9 cellular contexts compared by ENCODE assay signal in the genomic region with DNA sequence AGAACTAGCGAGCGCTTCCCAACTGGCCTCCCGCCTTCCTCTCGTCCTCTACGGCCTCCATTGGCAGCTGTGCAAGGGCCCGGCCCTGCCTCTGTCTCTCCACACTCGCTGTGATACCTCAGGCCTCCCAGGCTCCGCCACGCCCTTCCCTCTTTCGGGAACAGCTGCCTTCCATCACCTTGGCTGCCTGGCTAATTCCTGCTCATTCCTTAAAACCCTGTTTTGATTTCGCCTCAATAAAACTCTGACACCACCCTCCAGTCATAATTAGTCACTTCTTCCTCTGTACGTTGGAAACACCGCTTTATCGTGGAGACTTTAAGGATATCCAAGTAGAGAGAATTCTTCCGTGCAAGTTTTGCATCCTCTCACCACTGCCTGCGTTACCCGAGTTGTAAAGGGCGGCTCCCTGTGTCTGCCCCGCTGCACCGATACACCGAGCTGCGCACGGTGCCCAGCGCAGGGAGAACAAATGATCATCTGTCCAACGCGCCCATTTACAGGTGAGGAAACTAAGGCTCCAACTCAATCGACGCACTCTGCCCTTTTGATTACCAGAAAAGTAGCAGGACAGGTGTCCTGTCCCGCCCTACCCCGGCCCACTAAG.
DNase-seq lines count a peak whose midpoint lies in the region; ATAC-seq and TF ChIP-seq lines count a peak whose summit lies in the region.
"Had no signal": no experiment of that assay in that cellular context is flagged by ENCODE, and none has a peak within 500 bp of the region (broad histone marks: within the 10 kb centered on the region; RNA-seq: fewer than 3 reads in every experiment).

No MANE protein-coding gene starts in this region.

- H3K4me1 ChIP-seq in BLaER1 (peaks cover 26% of the 10 kb centered on the region), SJCRH30 (peaks cover 8% of the 10 kb centered on the region), fibroblast of lung (ENCODE audit: control insufficient read depth, extremely low read depth, insufficient read depth, low read length) (peaks cover 11% of the 10 kb centered on the region), skeletal muscle satellite cell (ENCODE audit: control insufficient read depth, insufficient read depth, low read length) (peaks cover 46% of the 10 kb centered on the region)

- peak overlapping the region; percentile 71 for H3K4me3 ChIP-seq in BLaER1
- H3K4me3 ChIP-seq in SJCRH30 = no peak overlapping the region
- peak overlapping the region in 3 of 4 experiments; percentile 3 to 51 (median 43) for H3K4me3 ChIP-seq in fibroblast of lung (replicated peaks in 1 of 4; ENCODE audit: control extremely low read depth in 1 of 4, insufficient read depth in 1 of 4, low read depth in 3 of 4, low read length in 4 of 4)
- H3K4me3 ChIP-seq in skeletal muscle satellite cell (ENCODE audit: low read length) = peak overlapping the region; percentile 70

- H4K20me1 ChIP-seq in BLaER1 (no peaks in the 10 kb centered on the region), fibroblast of lung (ENCODE audit: control insufficient read depth, extremely low read depth, insufficient read depth, low read length) (no peaks in the 10 kb centered on the region)

- H3K36me3 ChIP-seq in BLaER1 (no peaks in the 10 kb centered on the region), SJCRH30 (no peaks in the 10 kb centered on the region), fibroblast of lung (ENCODE audit: control insufficient read depth, insufficient read depth, low read length) (no peaks in the 10 kb centered on the region), skeletal muscle satellite cell (ENCODE audit: insufficient read depth, low read length) (no peaks in the 10 kb centered on the region)
- H3K36me3 ChIP-seq: right lobe of liver had no signal

- H3K4me2 ChIP-seq in BLaER1 = peak overlapping the region; percentile 95
- peak overlapping the region; percentile 39 for H3K4me2 ChIP-seq in fibroblast of lung (ENCODE audit: extremely low read depth, insufficient read depth, low read length)
- H3K4me2 ChIP-seq in skeletal muscle satellite cell (ENCODE audit: low read length) = peak overlapping the region; percentile 92

- H3K27me3 ChIP-seq in BLaER1 (peaks cover 34% of the 10 kb centered on the region), SJCRH30 (no peaks in the 10 kb centered on the region), fibroblast of lung (ENCODE audit: control insufficient read depth, insufficient read depth, low read length) (peaks cover 3% of the 10 kb centered on the region), skeletal muscle satellite cell (ENCODE audit: control insufficient read depth, insufficient read depth, low read length) (no peaks in the 10 kb centered on the region)
- H3K27me3 ChIP-seq: right lobe of liver had no signal

- ATAC-seq in GM21737 (IDR thresholded peaks at IDR 0.05; ENCODE audit: unreplicated experiment) = peak; percentile 18

- no peak overlapping the region for H3K27ac ChIP-seq in BLaER1
- no peak overlapping the region for H3K27ac ChIP-seq in SJCRH30
- no peak overlapping the region for H3K27ac ChIP-seq in fibroblast of lung (ENCODE audit: insufficient read depth, low read length)

- H3K79me2 ChIP-seq in fibroblast of lung (ENCODE audit: control insufficient read depth, insufficient read depth, low read length) = no peaks in the 10 kb centered on the region

- no peak overlapping the region for H2AFZ ChIP-seq in fibroblast of lung (ENCODE audit: low read length)

- H3K9me3 ChIP-seq in BLaER1 = no peaks in the 10 kb centered on the region
- no peaks in the 10 kb centered on the region for H3K9me3 ChIP-seq in SJCRH30 (replicated peaks)
- H3K9me3 ChIP-seq in fibroblast of lung (ENCODE audit: control insufficient read depth, insufficient read depth, low read depth, low read length) = no peaks in the 10 kb centered on the region
- H3K9me3 ChIP-seq in skeletal muscle satellite cell (replicated peaks; ENCODE audit: low read length) = no peaks in the 10 kb centered on the region
- H3K9me3 ChIP-seq: right lobe of liver had no signal

- DNase-seq in SJCRH30 (peak; percentile 43 to 58), fibroblast of lung (ENCODE audit: low read depth in 2 of 2) (peak; percentile 88 to 89), NCI-H524 treated with DMSO at 0.1 percent for 48 hours (lab: John Stamatoyannopoulos, UW) (no peak), amygdala (lab: John Stamatoyannopoulos, UW) (no peak), NCI-H2196 treated with DMSO at 0.1 percent for 48 hours (lab: John Stamatoyannopoulos, UW; ENCODE audit: unreplicated experiment) (no peak)

- TF ChIP-seq CTCF in fibroblast of lung (conservative IDR thresholded peaks at IDR 0.05 in 1 of 2, IDR thresholded peaks at IDR 0.05 in 1 of 2; ENCODE audit: low read depth in 1 of 2, low read length in 2 of 2) = no peak

- peak overlapping the region; percentile 61; the same call in 1 of the 2 replicates for H3K9ac ChIP-seq in BLaER1
- no peak overlapping the region for H3K9ac ChIP-seq in fibroblast of lung (ENCODE audit: insufficient read depth, low read length)
- peak overlapping the region; percentile 71 for H3K9ac ChIP-seq in skeletal muscle satellite cell (ENCODE audit: low read depth, low read length)

Comparison
In these comparisons a context has a peak if more than half of its experiments do, and no peak if none do; other contexts are left out.
1. H3K4me2 ChIP-seq: peak in every context shown above with its lines; median percentile 95 in BLaER1; 92 in skeletal muscle satellite cell; 39 in fibroblast of lung.
2. DNase-seq: peak in SJCRH30 (2 of 2) and fibroblast of lung (2 of 2); none in NCI-H524 treated with DMSO at 0.1 percent for 48 hours (single experiment), amygdala (0 of 56) and NCI-H2196 treated with DMSO at 0.1 percent for 48 hours (single experiment).